17 cellular contexts compared by ENCODE assay signal in the genomic region with DNA sequence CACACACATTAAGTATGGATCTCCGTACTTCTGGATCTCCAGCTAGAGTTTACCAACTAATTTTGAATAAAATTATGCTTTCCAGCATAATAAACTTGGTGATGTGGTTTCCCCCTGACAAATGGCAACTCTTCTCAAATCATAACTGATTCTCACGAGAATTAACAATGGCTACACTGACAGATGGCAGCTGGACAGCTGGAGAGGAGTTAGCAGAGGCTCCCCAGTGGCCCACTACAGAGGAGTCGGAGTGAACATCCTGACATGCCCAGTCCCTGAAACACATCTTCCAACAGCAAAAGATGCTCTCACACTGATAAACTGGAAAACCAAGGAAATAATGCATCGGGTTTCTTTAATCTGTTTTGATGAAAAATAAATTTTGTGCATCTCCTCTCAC.
DNase-seq lines count a peak whose midpoint lies in the region; ATAC-seq and TF ChIP-seq lines count a peak whose summit lies in the region.
"Had no signal": no experiment of that assay in that cellular context is flagged by ENCODE, and none has a peak within 500 bp of the region (broad histone marks: within the 10 kb centered on the region; RNA-seq: fewer than 3 reads in every experiment).

No MANE protein-coding gene starts in this region.

- CTCF ChIA-PET in IMR-90 (lab: Yijun Ruan, JAX) (no interaction called here), OCI-LY7 (lab: Charles Lee; ENCODE audit: unreplicated experiment) (no interaction called here)

- no peak overlapping the region for H4K91ac ChIP-seq in IMR-90 (ENCODE audit: insufficient read depth, low read depth, low read length)

- H3K36me3 ChIP-seq in IMR-90 (ENCODE audit: control insufficient read depth, insufficient read depth, low read length) (no peaks in the 10 kb centered on the region), OCI-LY7 (ENCODE audit: insufficient read depth, low read length) (no peaks in the 10 kb centered on the region)
- H3K36me3 ChIP-seq: BE2C had no signal

- no peak overlapping the region for H3K9ac ChIP-seq in IMR-90 (ENCODE audit: low read depth, low read length)

- DNase-seq in IMR-90 (no peak), NCI-H524 treated with DMSO at 0.1 percent for 48 hours (lab: John Stamatoyannopoulos, UW) (peak; percentile 25), OCI-LY7 (ENCODE audit: low spot score) (no peak), myocyte (ENCODE audit: low read depth) (peak; percentile 65), amniotic stem cell (lab: John Stamatoyannopoulos, UW) (no peak), middle frontal gyrus (ENCODE audit: extremely low spot score, low spot score) (no peak), COLO829 (ENCODE audit: low spot score) (no peak)
- no peak for DNase-seq in activated T-helper 1 cell treated with anti-CD3 and anti-CD28 coated beads, Interleukin-12 subunit alpha, Interleukin-12 subunit beta, Interleukin-2, Interleukin-4 antibody, amounts not matched to agents 30 ng/mL and 10 ng/mL and 1 ng/mL, durations not matched to agents 14 hours and 24 hours and 36 hours (ENCODE audit: low spot score)
- DNase-seq: BE2C; CD4-positive, alpha-beta memory T cell; COR-L47; DMS53; GF-D8; HCEC 1CT; HFFc6 had no signal

- H3K27ac ChIP-seq in IMR-90 (ENCODE audit: insufficient read depth, low read length): no peak overlapping the region
- H3K27ac ChIP-seq in OCI-LY7 (ENCODE audit: low read depth, low read length, poor library complexity, severe bottlenecking): no peak overlapping the region
- H3K27ac ChIP-seq: C4-2B, HL-60 had no signal

- H2AK9ac ChIP-seq in IMR-90 (replicated peaks; ENCODE audit: low read depth, low read length, poor library complexity): no peak overlapping the region

- H3K79me1 ChIP-seq in IMR-90 (ENCODE audit: low read depth in 1 of 2, low read length in 2 of 2): no peaks in the 10 kb centered on the region

- H3K9me1 ChIP-seq in IMR-90 (ENCODE audit: insufficient read depth, low read length): no peaks in the 10 kb centered on the region

- H2BK20ac ChIP-seq in IMR-90 (ENCODE audit: low read depth, low read length): no peak overlapping the region

- H3K9me2 ChIP-seq in OCI-LY7 (ENCODE audit: insufficient read depth, low read length): no peaks in the 10 kb centered on the region

- H3K4me3 ChIP-seq in IMR-90 (ENCODE audit: insufficient read depth, low read depth, low read length) (no peak overlapping the region), OCI-LY7 (ENCODE audit: low read depth, low read length, poor library complexity, severe bottlenecking) (no peak overlapping the region)

- H2BK5ac ChIP-seq in IMR-90 (ENCODE audit: low read depth, low read length, poor library complexity, severe bottlenecking): no peak overlapping the region

- H3K56ac ChIP-seq in IMR-90 (ENCODE audit: extremely low read depth, insufficient read depth, low read length): no peak overlapping the region

- H3K9me3 Mint-ChIP-seq in activated T-helper 1 cell treated with anti-CD3 and anti-CD28 coated beads, Interleukin-12 subunit alpha, Interleukin-12 subunit beta, Interleukin-2, Interleukin-4 antibody, amounts not matched to agents 30 ng/mL and 10 ng/mL and 1 ng/mL, durations not matched to agents 14 hours and 24 hours and 36 hours: peaks cover 3% of the 10 kb centered on the region
- H3K9me3 Mint-ChIP-seq: HFFc6 had no signal

- H3K18ac ChIP-seq in IMR-90 (ENCODE audit: low read depth, low read length): no peak overlapping the region

- H4K8ac ChIP-seq in IMR-90 (ENCODE audit: low read depth in 2 of 2, low read length in 2 of 2): no peak overlapping the region

- H4K20me1 ChIP-seq in IMR-90 (ENCODE audit: insufficient read depth, low read length) (no peaks in the 10 kb centered on the region), OCI-LY7 (ENCODE audit: insufficient read depth, low read length) (no peaks in the 10 kb centered on the region)

- no peaks in the 10 kb centered on the region for H3K27me3 ChIP-seq in IMR-90 (ENCODE audit: control insufficient read depth, insufficient read depth, low read length)
- H3K27me3 ChIP-seq: BE2C had no signal

- peak; percentile 14; the same call in 1 of the 2 replicates for ATAC-seq in IMR-90 (ENCODE audit: low read depth)

- H4K5ac ChIP-seq in IMR-90 (ENCODE audit: low read depth, low read length): no peak overlapping the region

- no CpG with 5 or more reads among the region's 4 CpGs for WGBS in IMR-90 (ENCODE audit: extremely low coverage in 2 of 2, insufficient read length in 1 of 2), 2 experiments

- POLR2A ChIA-PET in IMR-90 (lab: Charles Lee; ENCODE audit: unreplicated experiment): no interaction called here
- POLR2A ChIA-PET in OCI-LY7 (lab: Charles Lee): interaction anchor here (1.1 kb wide), 1 partner anchor 9 kb away, joined by 3 read pairs; no protein-coding TSS in a partner anchor

- H3K9me3 ChIP-seq in IMR-90 (ENCODE audit: control insufficient read depth, insufficient read depth, low read length): no peaks in the 10 kb centered on the region
- H3K9me3 ChIP-seq in OCI-LY7 (ENCODE audit: low read length): no peaks in the 10 kb centered on the region
- H3K9me3 ChIP-seq: BE2C had no signal

- TF ChIP-seq RAD21 in IMR-90 (IDR thresholded peaks at IDR 0.05; ENCODE audit: low read length): no peak

- H3K4me3 Mint-ChIP-seq in activated T-helper 1 cell treated with anti-CD3 and anti-CD28 coated beads, Interleukin-12 subunit alpha, Interleukin-12 subunit beta, Interleukin-2, Interleukin-4 antibody, amounts not matched to agents 30 ng/mL and 10 ng/mL and 1 ng/mL, durations not matched to agents 14 hours and 24 hours and 36 hours: no peak overlapping the region
- H3K4me3 Mint-ChIP-seq: CD4-positive, alpha-beta memory T cell; HFFc6 had no signal

- no peak overlapping the region for H2AK5ac ChIP-seq in IMR-90 (ENCODE audit: low read depth, low read length)

- intact Hi-C loops in IMR-90 (cut with micrococcal nuclease) (no loop called here), OCI-LY7 (cut with micrococcal nuclease; ENCODE audit: unreplicated experiment) (loop anchor here (10.0 kb wide), 1 partner anchor 515 kb away; no protein-coding TSS in a partner anchor)
- intact Hi-C loops in activated T-helper 1 cell treated with anti-CD3 and anti-CD28 coated beads, Interleukin-12 subunit alpha, Interleukin-12 subunit beta, Interleukin-2, Interleukin-4 antibody, amounts not matched to agents 30 ng/mL and 10 ng/mL and 1 ng/mL, durations not matched to agents 14 hours and 24 hours and 36 hours (cut with micrococcal nuclease): no loop called here

- TF ChIP-seq CTCF in IMR-90 (conservative IDR thresholded peaks at IDR 0.05; ENCODE audit: low read depth, low read length) (no peak), OCI-LY7 (conservative IDR thresholded peaks at IDR 0.05; ENCODE audit: low read length) (no peak)

- H2AFZ ChIP-seq in IMR-90 (replicated peaks; ENCODE audit: low read length, poor library complexity): no peak overlapping the region
- peak overlapping the region; percentile 80 for H2AFZ ChIP-seq in OCI-LY7 (ENCODE audit: low read length)

- dilution Hi-C loops in IMR-90 (cut with HindIII; ENCODE audit: low sequenced_read_pairs, unreplicated experiment): no loop called here

- no peak overlapping the region for H2BK15ac ChIP-seq in IMR-90 (ENCODE audit: low read depth, low read length)

- BruUV-seq in IMR-90 (replicated peaks; lab: Mats Ljungman, UMichigan) (no TSS peak), OCI-LY7 (replicated peaks; lab: Mats Ljungman, UMichigan) (no TSS peak)

- H3K4ac ChIP-seq in IMR-90 (ENCODE audit: low read depth, low read length): no peak overlapping the region

- no peak overlapping the region for H3K14ac ChIP-seq in IMR-90 (replicated peaks; ENCODE audit: low read depth, low read length)

- H3K4me2 ChIP-seq in IMR-90 (ENCODE audit: low read depth, low read length): no peak overlapping the region; the same call in 1 of the 2 replicates
- no peak overlapping the region for H3K4me2 ChIP-seq in OCI-LY7 (ENCODE audit: low read length)

- H3K79me2 ChIP-seq in OCI-LY7 (ENCODE audit: insufficient read depth, low read depth, low read length): no peaks in the 10 kb centered on the region

- TF ChIP-seq POLR2A in IMR-90 (IDR thresholded peaks at IDR 0.05; ENCODE audit: low read depth, low read length): no peak

- H2BK120ac ChIP-seq in IMR-90 (ENCODE audit: low read depth, low read length): no peak overlapping the region

- H3K4me1 Mint-ChIP-seq in activated T-helper 1 cell treated with anti-CD3 and anti-CD28 coated beads, Interleukin-12 subunit alpha, Interleukin-12 subunit beta, Interleukin-2, Interleukin-4 antibody, amounts not matched to agents 30 ng/mL and 10 ng/mL and 1 ng/mL, durations not matched to agents 14 hours and 24 hours and 36 hours (ENCODE audit: low read depth): no peaks in the 10 kb centered on the region

- H3K27ac Mint-ChIP-seq in activated T-helper 1 cell treated with anti-CD3 and anti-CD28 coated beads, Interleukin-12 subunit alpha, Interleukin-12 subunit beta, Interleukin-2, Interleukin-4 antibody, amounts not matched to agents 30 ng/mL and 10 ng/mL and 1 ng/mL, durations not matched to agents 14 hours and 24 hours and 36 hours: no peak overlapping the region
- H3K27ac Mint-ChIP-seq: CD4-positive, alpha-beta memory T cell; HFFc6 had no signal

- in situ Hi-C loops in IMR-90 (cut with MboI; ENCODE audit: low sequenced_read_pairs): no loop called here

- no peak overlapping the region for H3K23ac ChIP-seq in IMR-90 (ENCODE audit: low read depth, low read length)

- H3K4me1 ChIP-seq in IMR-90 (ENCODE audit: control insufficient read depth, insufficient read depth, low read length): peaks cover 2% of the 10 kb centered on the region; the same call in 1 of the 2 replicates
- peaks cover 5% of the 10 kb centered on the region for H3K4me1 ChIP-seq in OCI-LY7 (ENCODE audit: insufficient read depth, low read length, poor library complexity, severe bottlenecking)
- H3K4me1 ChIP-seq: BE2C had no signal

- H3K27me3 Mint-ChIP-seq in activated T-helper 1 cell treated with anti-CD3 and anti-CD28 coated beads, Interleukin-12 subunit alpha, Interleukin-12 subunit beta, Interleukin-2, Interleukin-4 antibody, amounts not matched to agents 30 ng/mL and 10 ng/mL and 1 ng/mL, durations not matched to agents 14 hours and 24 hours and 36 hours (ENCODE audit: insufficient read depth): peaks cover 2% of the 10 kb centered on the region

- peaks cover 4% of the 10 kb centered on the region for H3K36me3 Mint-ChIP-seq in activated T-helper 1 cell treated with anti-CD3 and anti-CD28 coated beads, Interleukin-12 subunit alpha, Interleukin-12 subunit beta, Interleukin-2, Interleukin-4 antibody, amounts not matched to agents 30 ng/mL and 10 ng/mL and 1 ng/mL, durations not matched to agents 14 hours and 24 hours and 36 hours (ENCODE audit: low read depth)
- H3K36me3 Mint-ChIP-seq: CD4-positive, alpha-beta memory T cell had no signal

TF ChIP-seq in IMR-90, 13 proteins besides CTCF, POLR2A, EP300 and RAD21 (continues in another document):
- TF ChIP-seq FOS (IDR thresholded peaks at IDR 0.05; ENCODE audit: low read depth, low read length) (no peak), NFE2L2 (IDR thresholded peaks at IDR 0.05; ENCODE audit: low read depth, low read length) (no peak), RCOR1 (IDR thresholded peaks at IDR 0.05; ENCODE audit: insufficient replicate concordance, low read length) (no peak), BHLHE40 (IDR thresholded peaks at IDR 0.05; ENCODE audit: low read depth, low read length) (no peak), CHD1 (IDR thresholded peaks at IDR 0.05; ENCODE audit: low read depth, low read length) (no peak), MAZ (IDR thresholded peaks at IDR 0.05; ENCODE audit: borderline replicate concordance, low read depth, low read length) (no peak)

Comparison
In these comparisons a context has a peak if more than half of its experiments do, and no peak if none do; other contexts are left out.
1. DNase-seq: peak in NCI-H524 treated with DMSO at 0.1 percent for 48 hours (single experiment) and myocyte (single experiment); none in IMR-90 (single experiment), OCI-LY7 (single experiment), amniotic stem cell (single experiment), middle frontal gyrus (single experiment), COLO829 (single experiment) and activated T-helper 1 cell treated with anti-CD3 and anti-CD28 coated beads, Interleukin-12 subunit alpha, Interleukin-12 subunit beta, Interleukin-2, Interleukin-4 antibody, amounts not matched to agents 30 ng/mL and 10 ng/mL and 1 ng/mL, durations not matched to agents 14 hours and 24 hours and 36 hours (single experiment).